ENCODE assay signal across 14 cellular contexts in genomic region chr3:126939347-126939735, GRCh38. TPM values are rescaled to one million over a fixed set of nuclear protein-coding genes. Genes with fewer than 3 reads are reported as not detected.
DNase-seq lines count a peak whose midpoint lies in the region; ATAC-seq and TF ChIP-seq lines count a peak whose summit lies in the region.
"Had no signal": no experiment of that assay in that cellular context is flagged by ENCODE, and none has a peak within 500 bp of the region (broad histone marks: within the 10 kb centered on the region; RNA-seq: fewer than 3 reads in every experiment).

No MANE protein-coding gene starts in this region.

- intact Hi-C loops in dorsolateral prefrontal cortex (cut with DNase I), result no loop called here
- intact Hi-C loops in left lung (cut with DNase I), result no loop called here

- peak in 4 of 10 donors; percentile 38 to 66 (median 61) for DNase-seq in dorsolateral prefrontal cortex
- DNase-seq in T-helper 9 cell, result no peak
- DNase-seq in left lung, result no peak
- DNase-seq in RPMI8226, result no peak
- DNase-seq in NCI-H446 treated with DMSO at 0.1 percent for 48 hours (lab: John Stamatoyannopoulos, UW), result no peak
- DNase-seq: activated T-cell treated with anti-CD3 and anti-CD28 coated beads for 4 hours; gastrocnemius medialis; naive thymus-derived CD4-positive, alpha-beta T cell; NCI-H1436; NCI-H526 had no signal

- H3K4me2 ChIP-seq in Loucy (ENCODE audit: low read depth, low read length, poor library complexity, severe bottlenecking), result no peak overlapping the region

- H3K36me3 ChIP-seq in Loucy (ENCODE audit: insufficient read depth, low read length), result no peaks in the 10 kb centered on the region; the same call in 1 of the 2 replicates
- H3K36me3 ChIP-seq in muscle layer of colon (ENCODE audit: insufficient read depth, low read length), result no peaks in the 10 kb centered on the region
- H3K36me3 ChIP-seq in left lung, result no peaks in the 10 kb centered on the region
- H3K36me3 ChIP-seq: gastrocnemius medialis, SJSA1 had no signal

- H4K20me1 ChIP-seq in Loucy (ENCODE audit: insufficient read depth, low read length, poor library complexity, severe bottlenecking), result no peaks in the 10 kb centered on the region

- H3K9me3 ChIP-seq in Loucy (ENCODE audit: insufficient read depth, low read depth, low read length) (no peaks in the 10 kb centered on the region), muscle layer of colon (ENCODE audit: low read length) (no peaks in the 10 kb centered on the region), left lung (no peaks in the 10 kb centered on the region)
- H3K9me3 ChIP-seq: gastrocnemius medialis, SJSA1 had no signal

- no peak overlapping the region for H3K9ac ChIP-seq in Loucy (ENCODE audit: low read depth, low read length, poor library complexity, severe bottlenecking)
- peak overlapping the region; percentile 6 for H3K9ac ChIP-seq in muscle layer of colon (ENCODE audit: low read length)

- TF ChIP-seq CTCF in GM12874 (IDR thresholded peaks at IDR 0.05; ENCODE audit: insufficient read depth, low read depth, low read length), result 0 out of 2 replicates have a peak, but pooled peaks have one; percentile 20
- peak; percentile 45 for TF ChIP-seq CTCF in Loucy (conservative IDR thresholded peaks at IDR 0.05; ENCODE audit: low read length)
- peak in 46 of 56 donors; percentile 14 to 62 (median 40) for TF ChIP-seq CTCF in dorsolateral prefrontal cortex (IDR thresholded peaks at IDR 0.05 in 54 of 56, conservative IDR thresholded peaks at IDR 0.05 in 2 of 56; ENCODE audit: low read depth in 1 of 56, partially characterized antibody in 56 of 56)
- TF ChIP-seq CTCF in left lung (IDR thresholded peaks at IDR 0.05), result no peak

- H3K27me3 ChIP-seq in Loucy (ENCODE audit: insufficient read depth, low read length, poor library complexity, severe bottlenecking) (no peaks in the 10 kb centered on the region), dorsolateral prefrontal cortex (no peaks in the 10 kb centered on the region), muscle layer of colon (ENCODE audit: control insufficient read depth in 1 of 2, insufficient read depth in 2 of 2, low read length in 2 of 2) (no peaks in the 10 kb centered on the region), left lung (no peaks in the 10 kb centered on the region)
- H3K27me3 ChIP-seq: gastrocnemius medialis, SJSA1 had no signal

- no peaks in the 10 kb centered on the region for H3K79me2 ChIP-seq in Loucy (ENCODE audit: insufficient read depth, low read length)

- H3K4me3 ChIP-seq in Loucy (ENCODE audit: low read length, poor library complexity, severe bottlenecking) (no peak overlapping the region), dorsolateral prefrontal cortex (no peak overlapping the region), muscle layer of colon (ENCODE audit: low read depth in 1 of 2, low read length in 2 of 2) (no peak overlapping the region), left lung (no peak overlapping the region)
- H3K4me3 ChIP-seq: gastrocnemius medialis, SJSA1 had no signal

- H3K27ac ChIP-seq in dorsolateral prefrontal cortex (peak overlapping the region in 28 of 59 donors; percentile 2 to 66 (median 40)), muscle layer of colon (ENCODE audit: low read depth, low read length) (no peak overlapping the region), left lung (no peak overlapping the region)
- H3K27ac ChIP-seq: gastrocnemius medialis, SJSA1 had no signal

- ATAC-seq in left lung, result no peak
- ATAC-seq: gastrocnemius medialis; naive thymus-derived CD4-positive, alpha-beta T cell had no signal

- no peaks in the 10 kb centered on the region for H3K9me2 ChIP-seq in Loucy (replicated peaks; ENCODE audit: low read depth, low read length)

- no peaks in the 10 kb centered on the region for H3K4me1 ChIP-seq in Loucy (ENCODE audit: insufficient read depth, low read length, poor library complexity, severe bottlenecking)
- no peaks in the 10 kb centered on the region for H3K4me1 ChIP-seq in muscle layer of colon (ENCODE audit: insufficient read depth, low read length)
- no peaks in the 10 kb centered on the region for H3K4me1 ChIP-seq in left lung

- no peaks in the 10 kb centered on the region for H3F3A ChIP-seq in Loucy (ENCODE audit: low read depth)

- H2AFZ ChIP-seq in Loucy (ENCODE audit: low read length), result no peak overlapping the region

RNA-seq across cellular contexts. Expression of gene PLXNA1, which starts 43.6 kb away (rescaled TPM):
- total RNA-seq in dorsolateral prefrontal cortex, result 10 to 100 TPM; 28.6 to 94.1 (median 62.9) TPM
- total RNA-seq in left lung, result 10 to 100 TPM; 48.8 to 64.6 TPM

Comparison
In these comparisons a context has a peak if more than half of its experiments do, and no peak if none do; other contexts are left out.
1. CTCF ChIP-seq: peak in GM12874 (single experiment), Loucy (single experiment) and dorsolateral prefrontal cortex (46 of 56); none in left lung (0 of 2).